1 cellular context compared by ENCODE assay signal in genomic region chr2:24342110-24342910, GRCh38.
TF ChIP-seq lines count a peak whose summit lies in the region.

No MANE protein-coding gene starts in this region.

TF ChIP-seq in SK-N-SH treated with all-trans-retinoic acid at 6 μM for 48 hours, 23 proteins besides CTCF, POLR2A, EP300 and RAD21 (continued from another document):
- TF ChIP-seq PATZ1 (CRISPR knock-in tag; IDR thresholded peaks at IDR 0.05; ENCODE audit: borderline replicate concordance) (no peak), POU6F1 (CRISPR knock-in tag; IDR thresholded peaks at IDR 0.05; ENCODE audit: borderline replicate concordance, low read depth) (no peak), SNAI2 (CRISPR knock-in tag; IDR thresholded peaks at IDR 0.05) (no peak), ISL1 (CRISPR knock-in tag; IDR thresholded peaks at IDR 0.05) (no peak), GLIS3 (CRISPR knock-in tag; IDR thresholded peaks at IDR 0.05) (no peak), TOX (CRISPR knock-in tag; IDR thresholded peaks at IDR 0.05; ENCODE audit: borderline replicate concordance) (no peak), BACH2 (CRISPR knock-in tag; IDR thresholded peaks at IDR 0.05; ENCODE audit: borderline replicate concordance) (no peak), OSR1 (CRISPR knock-in tag; IDR thresholded peaks at IDR 0.05) (no peak), ZC3H10 (CRISPR knock-in tag; IDR thresholded peaks at IDR 0.05) (no peak), ZFP3 (CRISPR knock-in tag; IDR thresholded peaks at IDR 0.05) (no peak), ZNF8 (CRISPR knock-in tag; IDR thresholded peaks at IDR 0.05) (no peak), CREB5 (CRISPR knock-in tag; IDR thresholded peaks at IDR 0.05; ENCODE audit: low read depth) (no peak)
